ENCODE assay signal across 19 cellular contexts in genomic region chr1:24990136-24990535, GRCh38.
DNase-seq lines count a peak whose midpoint lies in the region; TF ChIP-seq lines count a peak whose summit lies in the region.
"Had no signal": no experiment of that assay in that cellular context is flagged by ENCODE, and none has a peak within 500 bp of the region (broad histone marks: within the 10 kb centered on the region; RNA-seq: fewer than 3 reads in every experiment).

No MANE protein-coding gene starts in this region.

- no peak overlapping the region for H3K4me2 ChIP-seq in Karpas-422 (ENCODE audit: low read depth, low read length, poor library complexity, severe bottlenecking)

- H3K4me3 Mint-ChIP-seq in activated T-cell treated with anti-CD3 and anti-CD28 coated beads, Interleukin-2, amount 50 U/mL, for 24 hours, result peak overlapping the region; percentile 17
- H3K4me3 Mint-ChIP-seq in activated naive CD8-positive, alpha-beta T cell treated with anti-CD3 and anti-CD28 coated beads for 36 hours, result peak overlapping the region; percentile 62

- intact Hi-C loops in spleen (cut with DNase I; ENCODE audit: low total_unique reads), result no loop called here
- intact Hi-C loops in testis (cut with DNase I; ENCODE audit: low total_unique reads), result no loop called here

- H3K36me3 ChIP-seq in HEK293 (ENCODE audit: control insufficient read depth in 2 of 2, insufficient read depth in 1 of 2, low read length in 2 of 2) (no peaks in the 10 kb centered on the region), spleen (no peaks in the 10 kb centered on the region), testis (ENCODE audit: low read depth, missing control alignments) (no peaks in the 10 kb centered on the region), Karpas-422 (ENCODE audit: insufficient read depth, low read length) (no peaks in the 10 kb centered on the region)
- H3K36me3 ChIP-seq: vagina had no signal

- H3K4me1 ChIP-seq in HEK293 (ENCODE audit: control insufficient read depth, insufficient read depth, low read length), result no peaks in the 10 kb centered on the region
- H3K4me1 ChIP-seq in spleen, result peaks cover 2 to 88% (median 33%) of the 10 kb centered on the region in 6 donors
- H3K4me1 ChIP-seq in testis, result no peaks in the 10 kb centered on the region
- H3K4me1 ChIP-seq in Karpas-422 (ENCODE audit: low read length), result no peaks in the 10 kb centered on the region
- H3K4me1 ChIP-seq: vagina had no signal

- no peak for TF ChIP-seq POLR2A in spleen (IDR thresholded peaks at IDR 0.05)
- no peak for TF ChIP-seq POLR2A in testis (IDR thresholded peaks at IDR 0.05)

- H3K36me3 Mint-ChIP-seq in activated T-cell treated with anti-CD3 and anti-CD28 coated beads, Interleukin-2, amount 50 U/mL, for 24 hours (ENCODE audit: low read depth), result no peaks in the 10 kb centered on the region
- H3K36me3 Mint-ChIP-seq in activated naive CD8-positive, alpha-beta T cell treated with anti-CD3 and anti-CD28 coated beads for 36 hours, result peaks cover 31% of the 10 kb centered on the region

- POLR2A ChIA-PET in HEK293 (lab: Yijun Ruan, JAX), result no interaction called here

- H3K27ac Mint-ChIP-seq in activated T-cell treated with anti-CD3 and anti-CD28 coated beads, Interleukin-2, amount 50 U/mL, for 24 hours, result peak overlapping the region; percentile 96
- H3K27ac Mint-ChIP-seq in activated naive CD8-positive, alpha-beta T cell treated with anti-CD3 and anti-CD28 coated beads for 36 hours, result peak overlapping the region; percentile 96

- TF ChIP-seq CTCF in HEK293 (tag by site-specific recombination; IDR thresholded peaks at IDR 0.05) (no peak), spleen (IDR thresholded peaks at IDR 0.05 in 8 of 11, conservative IDR thresholded peaks at IDR 0.05 in 3 of 11) (no peak), testis (IDR thresholded peaks at IDR 0.05) (no peak)

- H3K79me2 ChIP-seq in Karpas-422 (ENCODE audit: low read length), result no peaks in the 10 kb centered on the region

- no peak overlapping the region for H3K4me3 ChIP-seq in HEK293 (ENCODE audit: low read depth, low read length)
- no peak overlapping the region for H3K4me3 ChIP-seq in spleen
- no peak overlapping the region for H3K4me3 ChIP-seq in testis
- H3K4me3 ChIP-seq in Karpas-422 (ENCODE audit: low read length), result no peak overlapping the region
- H3K4me3 ChIP-seq: dorsolateral prefrontal cortex, lung, vagina had no signal

- H3K9me2 ChIP-seq in Karpas-422 (replicated peaks; ENCODE audit: insufficient read depth, low read length), result no peaks in the 10 kb centered on the region

- peaks cover 3% of the 10 kb centered on the region for H3K9me3 Mint-ChIP-seq in activated T-cell treated with anti-CD3 and anti-CD28 coated beads, Interleukin-2, amount 50 U/mL, for 24 hours
- H3K9me3 Mint-ChIP-seq in activated naive CD8-positive, alpha-beta T cell treated with anti-CD3 and anti-CD28 coated beads for 36 hours, result peaks cover 9% of the 10 kb centered on the region

- no peak overlapping the region for H2AFZ ChIP-seq in Karpas-422 (ENCODE audit: low read length)

- no peaks in the 10 kb centered on the region for H3K27me3 Mint-ChIP-seq in activated T-cell treated with anti-CD3 and anti-CD28 coated beads, Interleukin-2, amount 50 U/mL, for 24 hours
- H3K27me3 Mint-ChIP-seq in activated naive CD8-positive, alpha-beta T cell treated with anti-CD3 and anti-CD28 coated beads for 36 hours, result no peaks in the 10 kb centered on the region

- H3K27me3 ChIP-seq in spleen (replicated peaks in 1 of 7) (peaks cover 0 to 12% (median 0%) of the 10 kb centered on the region in 7 donors), testis (no peaks in the 10 kb centered on the region), Karpas-422 (ENCODE audit: low read length) (no peaks in the 10 kb centered on the region)
- H3K27me3 ChIP-seq: vagina had no signal

- H3K4me1 Mint-ChIP-seq in activated T-cell treated with anti-CD3 and anti-CD28 coated beads, Interleukin-2, amount 50 U/mL, for 24 hours (ENCODE audit: low read depth), result peaks cover 95% of the 10 kb centered on the region
- peaks cover 93% of the 10 kb centered on the region for H3K4me1 Mint-ChIP-seq in activated naive CD8-positive, alpha-beta T cell treated with anti-CD3 and anti-CD28 coated beads for 36 hours

- H3K9ac ChIP-seq in Karpas-422 (ENCODE audit: low read length), result no peak overlapping the region

- WGBS in spleen, 5 donors, result 80 to 87% (median 85%) methylated on average over 13 of the region's 13 CpGs
- WGBS in testis, 2 donors, result 78 to 84% methylated on average over 13 of the region's 13 CpGs

- no peaks in the 10 kb centered on the region for H3K9me3 ChIP-seq in HEK293 (ENCODE audit: control insufficient read depth, insufficient read depth, low read depth, low read length)
- peaks cover 0 to 4% (median 0%) of the 10 kb centered on the region in 8 donors for H3K9me3 ChIP-seq in spleen
- H3K9me3 ChIP-seq in testis, result no peaks in the 10 kb centered on the region
- H3K9me3 ChIP-seq in Karpas-422 (ENCODE audit: low read length), result no peaks in the 10 kb centered on the region
- H3K9me3 ChIP-seq: vagina had no signal

- DNase-seq in activated T-cell treated with anti-CD3 and anti-CD28 coated beads, Interleukin-2, amount 50 U/mL, for 24 hours, result no peak
- no peak for DNase-seq in activated T-cell treated with anti-CD3 and anti-CD28 coated beads, Interleukin-2, amount 50 U/mL, for 1 hour
- no peak for DNase-seq in activated naive CD8-positive, alpha-beta T cell treated with anti-CD3 and anti-CD28 coated beads for 36 hours
- DNase-seq in spleen (peak; percentile 66), testis (no peak), H4 (ENCODE audit: low spot score) (no peak), Karpas-422 (no peak)
- DNase-seq: ACHN, DMS153, GF-D8, hypothalamus, NCI-H1417 treated with DMSO at 0.1 percent for 48 hours, NCI-H526, occipital lobe had no signal

- CTCF ChIA-PET in HEK293 (lab: Yijun Ruan, JAX), result interaction anchor here (0.6 kb wide), 1 partner anchor 117 kb away, joined by 3 read pairs; no protein-coding TSS in a partner anchor

- H3K27ac ChIP-seq in HEK293 (ENCODE audit: extremely low read depth, low read depth, low read length) (no peak overlapping the region), spleen (peak overlapping the region in 2 of 8 donors; percentile 21 to 81), testis (no peak overlapping the region), Karpas-422 (ENCODE audit: low read length) (no peak overlapping the region)
- H3K27ac ChIP-seq: C4-2B, dorsolateral prefrontal cortex, vagina had no signal

- no peaks in the 10 kb centered on the region for H4K20me1 ChIP-seq in Karpas-422 (ENCODE audit: insufficient read depth, low read depth, low read length)

TF ChIP-seq in HEK293, 187 proteins besides CTCF, POLR2A, EP300 and RAD21:
- no peak for TF ChIP-seq ZNF792 (tag by site-specific recombination; IDR thresholded peaks at IDR 0.05)
- TF ChIP-seq REPIN1 (tag by site-specific recombination; IDR thresholded peaks at IDR 0.05; ENCODE audit: low read depth), result no peak
- no peak for TF ChIP-seq ZNF175 (tag by site-specific recombination; IDR thresholded peaks at IDR 0.05)
- TF ChIP-seq HOXD13 (CRISPR knock-in tag; IDR thresholded peaks at IDR 0.05; ENCODE audit: borderline replicate concordance), result no peak
- TF ChIP-seq ZNF561 (tag by site-specific recombination; IDR thresholded peaks at IDR 0.05; ENCODE audit: borderline replicate concordance), result no peak
- TF ChIP-seq AEBP2 (tag by site-specific recombination; IDR thresholded peaks at IDR 0.05; ENCODE audit: borderline replicate concordance), result no peak
- TF ChIP-seq EGR2 (tag by site-specific recombination; IDR thresholded peaks at IDR 0.05; ENCODE audit: low read depth), result 0 out of 2 replicates have a peak, but pooled peaks have one; percentile 1
